ENCODE assay signal across 1 cellular context in genomic region chr13:41007359-41008118, GRCh38.
TF ChIP-seq lines count a peak whose summit lies in the region.

No MANE protein-coding gene starts in this region.

TF ChIP-seq in H1, 55 proteins besides CTCF, POLR2A, EP300 and RAD21:
- no peak for TF ChIP-seq SAP30 (IDR thresholded peaks at IDR 0.05; ENCODE audit: insufficient read depth, insufficient replicate concordance, low read length)
- no peak for TF ChIP-seq KDM4A (IDR thresholded peaks at IDR 0.05; ENCODE audit: low read depth, low read length, severe bottlenecking)
- TF ChIP-seq KDM5A (IDR thresholded peaks at IDR 0.05; ENCODE audit: low read length) = no peak
- no peak for TF ChIP-seq JUND (IDR thresholded peaks at IDR 0.05; ENCODE audit: low read length)
- no peak for TF ChIP-seq YY1 (IDR thresholded peaks at IDR 0.05; ENCODE audit: low read depth, low read length)
- no peak for TF ChIP-seq ATF2 (IDR thresholded peaks at IDR 0.05; ENCODE audit: low read length)
- TF ChIP-seq CEBPB (IDR thresholded peaks at IDR 0.05; ENCODE audit: low read depth, low read length) = no peak
- no peak for TF ChIP-seq RXRA (IDR thresholded peaks at IDR 0.05; ENCODE audit: insufficient read depth, low read depth, low read length)
- TF ChIP-seq NANOG (IDR thresholded peaks at IDR 0.05; ENCODE audit: insufficient read depth, low read depth, low read length, poor library complexity, severe bottlenecking) = no peak
- no peak for TF ChIP-seq GTF2F1 (IDR thresholded peaks at IDR 0.05; ENCODE audit: borderline replicate concordance, low read depth, low read length)
